In genomic region chr13:51452391-51453307, GRCh38 we compare ENCODE assay signal across 8 cellular contexts. TPM values are rescaled to one million over a fixed set of nuclear protein-coding genes. Genes with fewer than 3 reads are reported as not detected.
DNase-seq lines count a peak whose midpoint lies in the region; ATAC-seq and TF ChIP-seq lines count a peak whose summit lies in the region.

INTS6 (minus strand) TSS chr13:51453036; CDS start chr13:51452525, 511 bp downstream.

- H3K27ac Mint-ChIP-seq in activated naive CD8-positive, alpha-beta T cell = peak within 1 kb of the TSS; percentile 98

- POLR2A ChIA-PET in GM10248 (lab: Yijun Ruan, JAX) = interaction anchor here (0.5 to 2.1 kb wide), 78 partner anchors 9 to 1834 kb away, joined by 3 to 27 read pairs (median 4); partner anchors contain the start of genes SPRYD7 and TRIM13

- DNase-seq in GM10248 (ENCODE audit: extremely low spot score) (peak; percentile 96), NCI-H1105 (lab: John Stamatoyannopoulos, UW) (peak; percentile 92), SKM-1 treated with dmso at 0.1 percent for 144 hours (lab: John Stamatoyannopoulos, UW; ENCODE audit: unreplicated experiment) (peak; percentile 99), glomerular visceral epithelial cell (ENCODE audit: extremely low spot score) (peak; percentile 100), omental fat pad (ENCODE audit: low spot score) (peak; percentile 92), testis (peak; percentile 100)

- CTCF ChIA-PET in GM10248 (lab: Yijun Ruan, JAX) = interaction anchor here (0.7 to 1.4 kb wide), 4 partner anchors 10 to 361 kb away, joined by 3 to 4 read pairs (median 4); no protein-coding TSS in a partner anchor

- H3K4me3 ChIP-seq in testis = peak within 1 kb of the TSS; percentile 91 to 98

- peaks cover 13% of the 10 kb centered on the region for H3K4me1 ChIP-seq in testis

- TF ChIP-seq CTCF in GM10248 (IDR thresholded peaks at IDR 0.05; ENCODE audit: control extremely low read depth, extremely low read depth, low read depth, missing control alignments) (no peak), omental fat pad (IDR thresholded peaks at IDR 0.05) (no peak), testis (IDR thresholded peaks at IDR 0.05) (no peak)

- H3K36me3 Mint-ChIP-seq in activated naive CD8-positive, alpha-beta T cell = peaks cover 23% of the 10 kb centered on the region

- H3K27me3 Mint-ChIP-seq in activated naive CD8-positive, alpha-beta T cell = no peaks in the 10 kb centered on the region

- peak within 1 kb of the TSS; percentile 99 to 100 for H3K27ac ChIP-seq in testis

- WGBS in testis, 2 donors = 0% methylated on average over 29 to 73 of the region's 79 CpGs

- H3K27me3 ChIP-seq in testis = no peaks in the 10 kb centered on the region

- no peaks in the 10 kb centered on the region for H3K36me3 ChIP-seq in testis (ENCODE audit: low read depth, missing control alignments)

- H3K9me3 ChIP-seq in testis = no peaks in the 10 kb centered on the region

- no peaks in the 10 kb centered on the region for H3K9me3 Mint-ChIP-seq in activated naive CD8-positive, alpha-beta T cell (ENCODE audit: low read depth)

- H3K4me1 Mint-ChIP-seq in activated naive CD8-positive, alpha-beta T cell (ENCODE audit: low read depth) = peaks cover 46% of the 10 kb centered on the region

- peak within 1 kb of the TSS; percentile 94 for H3K4me3 Mint-ChIP-seq in activated naive CD8-positive, alpha-beta T cell

- peak; percentile 62 for ATAC-seq in HG02623 (IDR thresholded peaks at IDR 0.05; ENCODE audit: unreplicated experiment)
- ATAC-seq in omental fat pad (ENCODE audit: low FRiP score) = peak; percentile 96

- TF ChIP-seq POLR2A in testis (IDR thresholded peaks at IDR 0.05) = peak; percentile 99

- intact Hi-C loops in testis (cut with DNase I; ENCODE audit: low total_unique reads) = loop anchor here (5.0 to 10.0 kb wide), 2 partner anchors 132 to 350 kb away; partner anchors contain the start of genes DHRS12 and WDFY2

RNA-seq across cellular contexts. Expression of gene INTS6, which starts in this region (rescaled TPM):
- total RNA-seq in omental fat pad (10 to 100 TPM; 31.3 to 69.7 (median 40.0) TPM), testis (100 to 1,000 TPM in 1 of 2 donors, 10 to 100 TPM in 1; 97.6 to 132 TPM)
- 130 TPM for polyA plus RNA-seq in testis (ENCODE audit: insufficient read depth, low read depth, low replicate concordance)

Comparison
In these comparisons a context has a peak if more than half of its experiments do, and no peak if none do; other contexts are left out.
1. Peak in every context shown above with its lines: DNase-seq, ATAC-seq, H3K4me3 ChIP-seq and H3K27ac ChIP-seq.